In the genomic region with DNA sequence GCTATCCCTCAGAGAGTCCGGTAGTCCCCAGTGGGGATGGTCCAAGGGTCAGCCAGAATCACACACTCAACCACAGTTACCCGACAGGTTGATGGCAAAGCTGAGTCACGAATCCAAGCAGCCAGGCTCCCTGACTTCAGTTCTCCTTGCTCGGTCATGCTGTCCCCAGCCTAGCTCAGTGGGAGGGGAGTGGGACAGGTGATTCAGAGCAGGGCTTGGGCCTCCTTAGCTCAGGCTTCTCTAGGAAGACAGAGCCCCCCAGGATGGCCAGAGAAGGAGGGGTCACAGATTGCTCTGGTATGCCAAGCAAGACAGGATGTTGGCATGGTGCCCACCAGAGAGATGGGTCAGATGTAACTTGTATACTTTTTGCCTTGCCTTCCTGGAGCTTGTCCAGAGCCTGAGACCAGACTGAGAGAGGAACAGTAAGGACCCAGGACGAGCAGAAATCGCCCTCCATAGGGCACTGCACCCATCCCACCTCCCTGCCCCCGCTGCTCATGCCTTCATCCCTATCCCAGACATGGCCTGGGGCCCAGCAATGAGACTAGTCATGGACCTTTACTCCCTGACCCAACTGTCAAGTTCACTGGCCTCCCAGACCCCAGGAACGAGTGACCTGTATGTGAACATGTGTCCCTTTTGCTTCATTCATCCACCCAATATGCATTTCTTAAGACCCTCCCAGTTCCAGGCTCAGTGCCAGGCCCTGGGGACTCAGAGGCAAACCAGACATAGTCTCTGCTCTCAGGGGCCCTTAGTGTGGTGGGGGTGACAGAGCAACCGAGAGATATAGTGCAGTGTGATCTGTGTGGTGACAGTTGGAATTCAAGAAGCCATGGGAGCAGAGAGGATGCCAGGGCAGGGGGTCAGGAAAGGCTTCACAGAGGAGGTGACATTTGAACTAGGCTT, we compare ENCODE assay signal across 8 cellular contexts.
DNase-seq lines count a peak whose midpoint lies in the region; ATAC-seq and TF ChIP-seq lines count a peak whose summit lies in the region.

No MANE protein-coding gene starts in this region.

- BruUV-seq in PC-9 (replicated peaks; lab: Mats Ljungman, UMichigan): no TSS peak

- H3K4me1 ChIP-seq in BLaER1 treated with 17β-estradiol and CSF1 and Interleukin-3, amounts not matched to agents 10 nM and 100 nM: peaks cover 21 to 30% (median 28%) of the 10 kb centered on the region in 10 experiments
- H3K4me1 ChIP-seq in PC-9 (replicated peaks; ENCODE audit: insufficient read depth) (peaks cover 7% of the 10 kb centered on the region), fibroblast of lung (ENCODE audit: control insufficient read depth, extremely low read depth, insufficient read depth, low read length) (peaks cover 2% of the 10 kb centered on the region)

- H3K4me2 ChIP-seq in BLaER1 treated with 17β-estradiol and CSF1 and Interleukin-3, amounts not matched to agents 10 nM and 100 nM: peak overlapping the region; percentile 41 to 79 (median 71)
- H3K4me2 ChIP-seq in PC-9: no peak overlapping the region; the same call in 1 of the 2 replicates
- H3K4me2 ChIP-seq in fibroblast of lung (ENCODE audit: extremely low read depth, insufficient read depth, low read length): peak overlapping the region; percentile 15

- H3K79me2 ChIP-seq in PC-9 (ENCODE audit: low read depth) (no peaks in the 10 kb centered on the region), fibroblast of lung (ENCODE audit: control insufficient read depth, insufficient read depth, low read length) (no peaks in the 10 kb centered on the region)

- peaks cover 48 to 97% (median 79%) of the 10 kb centered on the region in 11 experiments; a peak in 21 of 22 replicates for H3K27me3 ChIP-seq in BLaER1 treated with 17β-estradiol and CSF1 and Interleukin-3, amounts not matched to agents 10 nM and 100 nM
- H3K27me3 ChIP-seq in PC-9 (ENCODE audit: insufficient read depth, low read depth) (no peaks in the 10 kb centered on the region), fibroblast of lung (ENCODE audit: control insufficient read depth, insufficient read depth, low read length) (no peaks in the 10 kb centered on the region)

- no peaks in the 10 kb centered on the region for H3K9me2 ChIP-seq in PC-9 (ENCODE audit: insufficient read depth)

- peak overlapping the region; percentile 45 to 80 (median 77); a peak in 21 of 22 replicates for H3K9ac ChIP-seq in BLaER1 treated with 17β-estradiol and CSF1 and Interleukin-3, amounts not matched to agents 10 nM and 100 nM
- no peak overlapping the region for H3K9ac ChIP-seq in fibroblast of lung (ENCODE audit: insufficient read depth, low read length)

- intact Hi-C loops in PC-9 (cut with micrococcal nuclease; ENCODE audit: unreplicated experiment): loop anchor here (1.0 to 2.0 kb wide), 2 partner anchors 61 to 67 kb away; partner anchors contain the start of gene EFNB1

- H4K20me1 ChIP-seq in BLaER1 treated with 17β-estradiol and CSF1 and Interleukin-3, amounts not matched to agents 10 nM and 100 nM: no peaks in the 10 kb centered on the region; a peak in 1 of 22 replicates
- H4K20me1 ChIP-seq in PC-9 (ENCODE audit: insufficient read depth) (no peaks in the 10 kb centered on the region), fibroblast of lung (ENCODE audit: control insufficient read depth, extremely low read depth, insufficient read depth, low read length) (no peaks in the 10 kb centered on the region)

- peak overlapping the region in 4 of 10 experiments; percentile 13 to 46 (median 22); a peak in 3 of 20 replicates for H3K4me3 ChIP-seq in BLaER1 treated with 17β-estradiol and CSF1 and Interleukin-3, amounts not matched to agents 10 nM and 100 nM
- no peak overlapping the region for H3K4me3 ChIP-seq in PC-9
- no peak overlapping the region for H3K4me3 ChIP-seq in fibroblast of lung (replicated peaks in 1 of 4; ENCODE audit: control extremely low read depth in 1 of 4, insufficient read depth in 1 of 4, low read depth in 3 of 4, low read length in 4 of 4)

- no peaks in the 10 kb centered on the region for H3K36me3 ChIP-seq in BLaER1 treated with 17β-estradiol and CSF1 and Interleukin-3, amounts not matched to agents 10 nM and 100 nM
- H3K36me3 ChIP-seq in PC-9 (ENCODE audit: low read depth) (no peaks in the 10 kb centered on the region), fibroblast of lung (ENCODE audit: control insufficient read depth, insufficient read depth, low read length) (no peaks in the 10 kb centered on the region)

- DNase-seq in PC-9 (peak; percentile 65 to 71), fibroblast of lung (ENCODE audit: low read depth in 2 of 2) (peak; percentile 63 to 74), occipital lobe (lab: John Stamatoyannopoulos, UW) (peak; percentile 53), COR-L47 (lab: John Stamatoyannopoulos, UW) (no peak), AG20443 (ENCODE audit: low spot score) (no peak)

- H3K9me3 ChIP-seq in BLaER1 treated with 17β-estradiol and CSF1 and Interleukin-3, amounts not matched to agents 10 nM and 100 nM (replicated peaks in 1 of 11): no peaks in the 10 kb centered on the region
- H3K9me3 ChIP-seq in PC-9 (ENCODE audit: insufficient read depth, low read depth) (no peaks in the 10 kb centered on the region), fibroblast of lung (ENCODE audit: control insufficient read depth, insufficient read depth, low read depth, low read length) (no peaks in the 10 kb centered on the region)

- H3F3A ChIP-seq in PC-9 (ENCODE audit: insufficient read depth, low read depth): no peaks in the 10 kb centered on the region

- no peak for TF ChIP-seq CTCF in PC-9 (conservative IDR thresholded peaks at IDR 0.05)
- no peak for TF ChIP-seq CTCF in fibroblast of lung (conservative IDR thresholded peaks at IDR 0.05 in 1 of 2, IDR thresholded peaks at IDR 0.05 in 1 of 2; ENCODE audit: low read depth in 1 of 2, low read length in 2 of 2)

- CTCF ChIA-PET in PC-9 (lab: Charles Lee): no interaction called here

- ATAC-seq in HG03175 (IDR thresholded peaks at IDR 0.05; ENCODE audit: unreplicated experiment) (no peak), GM18909 (IDR thresholded peaks at IDR 0.05; ENCODE audit: poor library complexity, unreplicated experiment) (no peak)

- H2AFZ ChIP-seq in PC-9 (no peak overlapping the region), fibroblast of lung (ENCODE audit: low read length) (no peak overlapping the region)

- POLR2A ChIA-PET in PC-9 (lab: Charles Lee; ENCODE audit: unreplicated experiment): interaction anchor here (0.6 to 1.2 kb wide), 2 partner anchors 36 to 67 kb away, joined by 4 to 7 read pairs; partner anchors contain the start of gene EFNB1

- peak overlapping the region; percentile 41 to 88 (median 85); a peak in 21 of 22 replicates for H3K27ac ChIP-seq in BLaER1 treated with 17β-estradiol and CSF1 and Interleukin-3, amounts not matched to agents 10 nM and 100 nM
- H3K27ac ChIP-seq in PC-9 (no peak overlapping the region), fibroblast of lung (ENCODE audit: insufficient read depth, low read length) (no peak overlapping the region)

Comparison
In these comparisons a context has a peak if more than half of its experiments do, and no peak if none do; other contexts are left out.
1. H3K27ac ChIP-seq: peak in BLaER1 treated with 17β-estradiol and CSF1 and Interleukin-3, amounts not matched to agents 10 nM and 100 nM (11 of 11); none in PC-9 (single experiment) and fibroblast of lung (single experiment).
2. DNase-seq: peak in PC-9 (2 of 2), fibroblast of lung (2 of 2) and occipital lobe (single experiment); none in COR-L47 (single experiment) and AG20443 (single experiment).